ENCODE assay signal across 1 cellular context in the genomic region with DNA sequence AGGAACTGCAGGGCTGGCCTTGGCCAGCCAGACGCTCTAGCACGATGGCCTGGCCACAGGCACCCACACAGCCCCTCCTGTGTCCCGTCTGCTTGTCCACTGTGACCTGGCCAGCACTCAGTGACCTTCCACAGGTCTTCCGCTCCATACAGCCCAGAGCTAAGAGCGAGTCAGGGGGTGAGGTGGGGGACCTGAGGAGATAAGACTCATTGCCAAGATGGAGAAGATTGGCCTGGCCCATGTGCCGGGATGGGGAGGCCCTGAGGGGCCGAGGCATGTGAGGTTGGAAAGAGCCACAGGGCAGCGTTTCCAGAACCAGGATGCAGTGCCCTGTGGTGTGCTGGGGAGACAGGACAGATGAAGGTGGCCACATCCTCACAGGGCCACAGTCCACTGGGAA.
TF ChIP-seq lines count a peak whose summit lies in the region.

No MANE protein-coding gene starts in this region.

TF ChIP-seq in WTC11, 78 proteins besides CTCF, POLR2A, EP300 and RAD21 (continued from another document):
- TF ChIP-seq, protein P1, sequence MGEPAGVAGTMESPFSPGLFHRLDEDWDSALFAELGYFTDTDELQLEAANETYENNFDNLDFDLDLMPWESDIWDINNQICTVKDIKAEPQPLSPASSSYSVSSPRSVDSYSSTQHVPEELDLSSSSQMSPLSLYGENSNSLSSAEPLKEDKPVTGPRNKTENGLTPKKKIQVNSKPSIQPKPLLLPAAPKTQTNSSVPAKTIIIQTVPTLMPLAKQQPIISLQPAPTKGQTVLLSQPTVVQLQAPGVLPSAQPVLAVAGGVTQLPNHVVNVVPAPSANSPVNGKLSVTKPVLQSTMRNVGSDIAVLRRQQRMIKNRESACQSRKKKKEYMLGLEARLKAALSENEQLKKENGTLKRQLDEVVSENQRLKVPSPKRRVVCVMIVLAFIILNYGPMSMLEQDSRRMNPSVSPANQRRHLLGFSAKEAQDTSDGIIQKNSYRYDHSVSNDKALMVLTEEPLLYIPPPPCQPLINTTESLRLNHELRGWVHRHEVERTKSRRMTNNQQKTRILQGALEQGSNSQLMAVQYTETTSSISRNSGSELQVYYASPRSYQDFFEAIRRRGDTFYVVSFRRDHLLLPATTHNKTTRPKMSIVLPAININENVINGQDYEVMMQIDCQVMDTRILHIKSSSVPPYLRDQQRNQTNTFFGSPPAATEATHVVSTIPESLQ (CRISPR knock-in tag; IDR thresholded peaks at IDR 0.05): no peak
- TF ChIP-seq ZNF512 (CRISPR knock-in tag; IDR thresholded peaks at IDR 0.05; ENCODE audit: borderline replicate concordance): no peak
- TF ChIP-seq, protein P2, sequence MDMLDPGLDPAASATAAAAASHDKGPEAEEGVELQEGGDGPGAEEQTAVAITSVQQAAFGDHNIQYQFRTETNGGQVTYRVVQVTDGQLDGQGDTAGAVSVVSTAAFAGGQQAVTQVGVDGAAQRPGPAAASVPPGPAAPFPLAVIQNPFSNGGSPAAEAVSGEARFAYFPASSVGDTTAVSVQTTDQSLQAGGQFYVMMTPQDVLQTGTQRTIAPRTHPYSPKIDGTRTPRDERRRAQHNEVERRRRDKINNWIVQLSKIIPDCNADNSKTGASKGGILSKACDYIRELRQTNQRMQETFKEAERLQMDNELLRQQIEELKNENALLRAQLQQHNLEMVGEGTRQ (CRISPR knock-in tag; IDR thresholded peaks at IDR 0.05): no peak
